In genomic region chr1:232655041-232655745, GRCh38 we compare ENCODE assay signal across 9 cellular contexts.
DNase-seq lines count a peak whose midpoint lies in the region; ATAC-seq lines count a peak whose summit lies in the region.
"Had no signal": no experiment of that assay in that cellular context is flagged by ENCODE, and none has a peak within 500 bp of the region (broad histone marks: within the 10 kb centered on the region; RNA-seq: fewer than 3 reads in every experiment).

No MANE protein-coding gene starts in this region.

- ATAC-seq in GM18909 (IDR thresholded peaks at IDR 0.05; ENCODE audit: poor library complexity, unreplicated experiment), result peak; percentile 92
- ATAC-seq in HG02981 (IDR thresholded peaks at IDR 0.05; ENCODE audit: unreplicated experiment), result peak; percentile 96

- DNase-seq in NCI-H2227 treated with DMSO at 0.1 percent for 48 hours (lab: John Stamatoyannopoulos, UW), result peak; percentile 68
- peak; percentile 21 for DNase-seq in medulla oblongata (ENCODE audit: extremely low spot score)
- no peak for DNase-seq in COLO829 (ENCODE audit: low spot score)
- no peak for DNase-seq in GF-D8 (lab: John Stamatoyannopoulos, UW)
- no peak for DNase-seq in Ammon's horn (ENCODE audit: low spot score)
- DNase-seq in posterior cingulate gyrus, result no peak
- DNase-seq: stimulated activated CD4-positive, alpha-beta T cell treated with anti-CD3 and anti-CD28 coated beads, Interleukin-4, amount 100 ng/mL, for 4 hours had no signal

- intact Hi-C loops in posterior cingulate gyrus (cut with DNase I), result no loop called here

Comparison
In these comparisons a context has a peak if more than half of its experiments do, and no peak if none do; other contexts are left out.
1. DNase-seq: peak in NCI-H2227 treated with DMSO at 0.1 percent for 48 hours (single experiment) and medulla oblongata (single experiment); none in COLO829 (single experiment), GF-D8 (single experiment), Ammon's horn (single experiment) and posterior cingulate gyrus (0 of 10).